In genomic region chr2:234772775-234773064, GRCh38 we compare ENCODE assay signal across 1 cellular context.
TF ChIP-seq lines count a peak whose summit lies in the region.

No MANE protein-coding gene starts in this region.

TF ChIP-seq in H1, 55 proteins besides CTCF, POLR2A, EP300 and RAD21 (continued from another document):
- TF ChIP-seq HDAC6 (IDR thresholded peaks at IDR 0.05; ENCODE audit: low read depth, low read length) = no peak
TF ChIP-seq in H1: peak in this region for 0.
